In genomic region chr10:101478956-101479355, GRCh38 we compare ENCODE assay signal across 27 cellular contexts.
"Had no signal": no experiment of that assay in that cellular context is flagged by ENCODE, and none has a peak within 500 bp of the region (broad histone marks: within the 10 kb centered on the region; RNA-seq: fewer than 3 reads in every experiment).

No MANE protein-coding gene starts in this region.

- DNase-seq: activated CD4-positive, alpha-beta T cell treated with anti-CD3 and anti-CD28 coated beads for 1 hour; activated CD4-positive, alpha-beta T cell treated with anti-CD3 and anti-CD28 coated beads for 48 hours; activated CD4-positive, CD25-positive, alpha-beta regulatory T cell; activated CD8-positive, alpha-beta T cell treated with anti-CD3 and anti-CD28 coated beads for 36 hours; activated effector memory CD4-positive, alpha-beta T cell treated with Interleukin-2 at 50 U/mL for 16 hours; activated naive CD4-positive, alpha-beta T cell treated with anti-CD3 and anti-CD28 coated beads, Interleukin-2, amount 10 ng/mL, durations not matched to agents 7 days and 5 days; activated naive CD8-positive, alpha-beta T cell treated with anti-CD3 and anti-CD28 coated beads, Interleukin-2, amount 50 U/mL, for 24 hours; activated T-cell treated with anti-CD3 and anti-CD28 coated beads, Interleukin-2, amount 50 U/mL, for 48 hours; aorta; brain microvascular endothelial cell; central memory CD4-positive, alpha-beta T cell; MM.1S; MV-4-11; NCI-H1092; NCI-H1436 treated with DMSO at 0.1 percent for 48 hours; NCI-H187 treated with DMSO at 0.1 percent for 48 hours; NCI-H2081; NCI-H345; NCI-H524 treated with DMSO at 0.1 percent for 48 hours; SHP77; SJCRH30; T1000; WERI-Rb-1 had no signal

- H3K27ac ChIP-seq: brain microvascular endothelial cell, KMS-11, SJCRH30, SK-N-MC, WERI-Rb-1 had no signal

- H3K4me3 ChIP-seq: SJCRH30, SK-N-MC had no signal

- ATAC-seq: activated CD8-positive, alpha-beta T cell treated with anti-CD3 and anti-CD28 coated beads for 36 hours; activated naive CD8-positive, alpha-beta T cell treated with anti-CD3 and anti-CD28 coated beads, Interleukin-2, amount 50 U/mL, for 24 hours; Panc1 had no signal

- H3K9me3 Mint-ChIP-seq: activated CD8-positive, alpha-beta T cell treated with anti-CD3 and anti-CD28 coated beads for 36 hours; activated naive CD4-positive, alpha-beta T cell treated with anti-CD3 and anti-CD28 coated beads, Interleukin-2, amount 10 ng/mL, durations not matched to agents 7 days and 5 days; activated naive CD8-positive, alpha-beta T cell treated with anti-CD3 and anti-CD28 coated beads, Interleukin-2, amount 50 U/mL, for 24 hours had no signal

- H3K36me3 ChIP-seq: brain microvascular endothelial cell had no signal

- H3K27me3 Mint-ChIP-seq: activated CD8-positive, alpha-beta T cell treated with anti-CD3 and anti-CD28 coated beads for 36 hours; activated naive CD4-positive, alpha-beta T cell treated with anti-CD3 and anti-CD28 coated beads, Interleukin-2, amount 10 ng/mL, durations not matched to agents 7 days and 5 days; activated naive CD8-positive, alpha-beta T cell; activated naive CD8-positive, alpha-beta T cell treated with anti-CD3 and anti-CD28 coated beads, Interleukin-2, amount 50 U/mL, for 24 hours had no signal

- H3K27ac Mint-ChIP-seq: activated CD8-positive, alpha-beta T cell treated with anti-CD3 and anti-CD28 coated beads for 36 hours; activated naive CD4-positive, alpha-beta T cell treated with anti-CD3 and anti-CD28 coated beads, Interleukin-2, amount 10 ng/mL, durations not matched to agents 7 days and 5 days; activated naive CD8-positive, alpha-beta T cell; activated naive CD8-positive, alpha-beta T cell treated with anti-CD3 and anti-CD28 coated beads, Interleukin-2, amount 50 U/mL, for 24 hours had no signal

- H3K4me3 Mint-ChIP-seq: activated CD8-positive, alpha-beta T cell treated with anti-CD3 and anti-CD28 coated beads for 36 hours; activated naive CD4-positive, alpha-beta T cell treated with anti-CD3 and anti-CD28 coated beads, Interleukin-2, amount 10 ng/mL, durations not matched to agents 7 days and 5 days; activated naive CD8-positive, alpha-beta T cell; activated naive CD8-positive, alpha-beta T cell treated with anti-CD3 and anti-CD28 coated beads, Interleukin-2, amount 50 U/mL, for 24 hours had no signal

- H3K4me1 Mint-ChIP-seq: activated naive CD4-positive, alpha-beta T cell treated with anti-CD3 and anti-CD28 coated beads, Interleukin-2, amount 10 ng/mL, durations not matched to agents 7 days and 5 days had no signal

- H3K9ac ChIP-seq: KMS-11 had no signal

- H3K9me3 ChIP-seq: SJCRH30 had no signal

- H3K36me3 Mint-ChIP-seq: activated naive CD4-positive, alpha-beta T cell treated with anti-CD3 and anti-CD28 coated beads, Interleukin-2, amount 10 ng/mL, durations not matched to agents 7 days and 5 days had no signal

- H3K4me1 ChIP-seq: SJCRH30 had no signal
